ENCODE assay signal across 8 cellular contexts in genomic region chr17:50918933-50919296, GRCh38. TPM values are rescaled to one million over a fixed set of nuclear protein-coding genes. Genes with fewer than 3 reads are reported as not detected.
DNase-seq lines count a peak whose midpoint lies in the region; ATAC-seq and TF ChIP-seq lines count a peak whose summit lies in the region.

No MANE protein-coding gene starts in this region.

- peak; percentile 19 for DNase-seq in stimulated activated CD4-positive, alpha-beta T cell treated with anti-CD3 and anti-CD28 coated beads, Interleukin-12 subunit alpha, Interleukin-12 subunit beta, amount 100 ng/mL, for 4 hours
- DNase-seq in stimulated activated CD4-positive, alpha-beta T cell treated with anti-CD3 and anti-CD28 coated beads, Interleukin-2, amount 100 ng/mL, for 48 hours: no peak
- no peak for DNase-seq in neural crest cell (ENCODE audit: low read depth, low spot score)
- no peak for DNase-seq in erythroblast (lab: John Stamatoyannopoulos, UW)
- no peak for DNase-seq in NCI-H510A treated with DMSO at 0.1 percent for 48 hours (lab: John Stamatoyannopoulos, UW)

- TF ChIP-seq POLR2A in erythroblast (IDR thresholded peaks at IDR 0.05; ENCODE audit: low read length): no peak

- TF ChIP-seq CTCF in neural crest cell (conservative IDR thresholded peaks at IDR 0.05): no peak

- peak overlapping the region; percentile 98 for H3K27ac ChIP-seq in cingulate gyrus (ENCODE audit: low read depth, low read length)

- no peak overlapping the region for H3K4me3 Mint-ChIP-seq in neural crest cell

- H3K27ac Mint-ChIP-seq in neural crest cell (ENCODE audit: unreplicated experiment): peak overlapping the region; percentile 98

- ATAC-seq in HG03280 (IDR thresholded peaks at IDR 0.05; ENCODE audit: unreplicated experiment) (no peak), HG03045 (IDR thresholded peaks at IDR 0.05; ENCODE audit: unreplicated experiment) (no peak)

- H3K36me3 Mint-ChIP-seq in neural crest cell (ENCODE audit: low read depth): no peaks in the 10 kb centered on the region

- no peaks in the 10 kb centered on the region for H3K27me3 Mint-ChIP-seq in neural crest cell (ENCODE audit: low read depth)

- H3K4me1 Mint-ChIP-seq in neural crest cell: peaks cover 48% of the 10 kb centered on the region

- H3K9me3 Mint-ChIP-seq in neural crest cell: no peaks in the 10 kb centered on the region

RNA-seq across cellular contexts. Expression of gene TOB1, which starts 52.8 kb away (rescaled TPM):
- 26.2 and 29.5 TPM in 2 replicates for total RNA-seq in neural crest cell
